In the genomic region with DNA sequence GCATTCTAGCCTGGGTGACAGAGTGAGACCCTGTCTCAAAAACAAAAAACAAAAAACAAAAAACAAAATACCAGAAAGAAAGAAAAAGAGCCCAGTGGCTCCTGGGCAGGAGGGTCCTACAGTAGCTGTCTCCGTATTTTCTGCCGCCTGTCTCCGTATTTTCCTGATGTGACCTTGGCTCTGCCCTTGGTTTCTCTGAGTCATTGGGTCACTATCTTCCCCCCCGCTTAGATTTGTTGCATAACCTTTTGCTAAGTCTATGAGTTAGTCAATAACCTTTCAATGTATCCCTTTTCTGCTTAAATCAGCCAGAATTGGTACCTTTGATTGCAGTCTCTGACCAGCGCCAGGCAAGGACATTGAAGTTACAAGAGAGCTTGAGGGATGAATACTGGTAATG, we compare ENCODE assay signal across 20 cellular contexts. TPM values are rescaled to one million over a fixed set of nuclear protein-coding genes. Genes with fewer than 3 reads are reported as not detected.
DNase-seq lines count a peak whose midpoint lies in the region; ATAC-seq, FAIRE-seq and TF ChIP-seq lines count a peak whose summit lies in the region.
"Had no signal": no experiment of that assay in that cellular context is flagged by ENCODE, and none has a peak within 500 bp of the region (broad histone marks: within the 10 kb centered on the region; RNA-seq: fewer than 3 reads in every experiment).

No MANE protein-coding gene starts in this region.

- CTCF ChIA-PET in HepG2 (lab: Yijun Ruan, JAX; ENCODE audit: low intra/inter-chr PET ratio, low total read pairs), result no interaction called here

- peaks cover 48% of the 10 kb centered on the region for H3K4me1 ChIP-seq in HepG2 (ENCODE audit: insufficient read depth, low read length)
- no peaks in the 10 kb centered on the region for H3K4me1 ChIP-seq in right lobe of liver
- H3K4me1 ChIP-seq: HAP-1 had no signal

- TF ChIP-seq POLR2A in HepG2 (IDR thresholded peaks at IDR 0.05; ENCODE audit: insufficient read depth in 1 of 2, low read depth in 2 of 2, low read length in 2 of 2), result no peak
- no peak for TF ChIP-seq POLR2A in right lobe of liver (IDR thresholded peaks at IDR 0.05)

- intact Hi-C loops in HepG2 (cut with micrococcal nuclease; ENCODE audit: unreplicated experiment) (no loop called here), right lobe of liver (cut with DNase I) (no loop called here)

- H3K27ac ChIP-seq in HepG2 (ENCODE audit: extremely low read length, insufficient read depth, low read length) (no peak overlapping the region), right lobe of liver (no peak overlapping the region)
- H3K27ac ChIP-seq: C4-2B had no signal

- H3K4me3 ChIP-seq in HepG2 (replicated peaks in 1 of 3; ENCODE audit: insufficient read depth in 1 of 3, low read depth in 2 of 3, low read length in 3 of 3) (no peak overlapping the region), right lobe of liver (no peak overlapping the region)
- H3K4me3 ChIP-seq: HAP-1 had no signal

- WGBS in HepG2 (ENCODE audit: low lambda C conversion rate), result 37% methylated on average over 5 of the region's 5 CpGs
- 70% methylated on average over 5 of the region's 5 CpGs for WGBS in right lobe of liver (ENCODE audit: insufficient coverage, low coverage, low lambda C conversion rate, missing lambda C conversion rate)

- H3K9me3 Mint-ChIP-seq in activated T-helper 17 cell treated with anti-CD3 and anti-CD28 coated beads, Interleukin-2, amount 50 U/mL, for 72 hours, result no peaks in the 10 kb centered on the region
- no peaks in the 10 kb centered on the region for H3K9me3 Mint-ChIP-seq in naive thymus-derived CD8-positive, alpha-beta T cell
- H3K9me3 Mint-ChIP-seq: CD8-positive, alpha-beta memory T cell; HFFc6 had no signal

- peaks cover 0 to 5% of the 10 kb centered on the region in 2 experiments; a peak in 2 of 5 replicates for H3K27me3 ChIP-seq in HepG2 (ENCODE audit: control insufficient read depth in 1 of 2, insufficient read depth in 2 of 2, low read length in 2 of 2)
- no peaks in the 10 kb centered on the region for H3K27me3 ChIP-seq in right lobe of liver
- H3K27me3 ChIP-seq: BE2C had no signal

- peaks cover 78% of the 10 kb centered on the region for H3K36me3 Mint-ChIP-seq in activated T-helper 17 cell treated with anti-CD3 and anti-CD28 coated beads, Interleukin-2, amount 50 U/mL, for 72 hours (ENCODE audit: low read depth)
- H3K36me3 Mint-ChIP-seq in naive thymus-derived CD8-positive, alpha-beta T cell, result peaks cover 0 to 83% (median 21%) of the 10 kb centered on the region in 3 donors

- H3K79me2 ChIP-seq in HepG2 (ENCODE audit: insufficient read depth, low read length), result no peaks in the 10 kb centered on the region

- no peaks in the 10 kb centered on the region for H4K20me1 ChIP-seq in HepG2 (ENCODE audit: insufficient read depth, low read length)

- DNase-seq in HepG2 (ENCODE audit: low spot score) (no peak), right lobe of liver (no peak), amniotic stem cell (lab: John Stamatoyannopoulos, UW) (no peak), SW480 (ENCODE audit: low spot score) (no peak)
- no peak for DNase-seq in naive thymus-derived CD8-positive, alpha-beta T cell
- DNase-seq: BE2C; Caco-2; CD8-positive, alpha-beta memory T cell; DND-41; GDM1; HFFc6 had no signal

- POLR2A ChIA-PET in HepG2 (lab: Yijun Ruan, JAX), result no interaction called here
- POLR2A ChIA-PET in naive thymus-derived CD8-positive, alpha-beta T cell (lab: Charles Lee), result interaction anchor here (0.6 kb wide), 1 partner anchor 10 kb away, joined by 4 read pairs; no protein-coding TSS in a partner anchor

- H3K9ac ChIP-seq in HepG2 (ENCODE audit: insufficient read depth, low read depth, low read length), result no peak overlapping the region

- H3K4me2 ChIP-seq in HepG2 (ENCODE audit: low read depth, low read length), result no peak overlapping the region

- FAIRE-seq in HepG2 (lab: Jason Lieb, UNC), result no peak
- FAIRE-seq: A204.1, GM12892, GM19239, H1, HTR-8/SVneo had no signal

- TF ChIP-seq CTCF in HepG2 (CRISPR knock-in tag; IDR thresholded peaks at IDR 0.05) (no peak), right lobe of liver (IDR thresholded peaks at IDR 0.05) (no peak)

- H3K27me3 Mint-ChIP-seq in activated T-helper 17 cell treated with anti-CD3 and anti-CD28 coated beads, Interleukin-2, amount 50 U/mL, for 72 hours, result no peaks in the 10 kb centered on the region
- no peaks in the 10 kb centered on the region for H3K27me3 Mint-ChIP-seq in naive thymus-derived CD8-positive, alpha-beta T cell
- H3K27me3 Mint-ChIP-seq: CD8-positive, alpha-beta memory T cell had no signal

- no peaks in the 10 kb centered on the region for H3K4me1 Mint-ChIP-seq in activated T-helper 17 cell treated with anti-CD3 and anti-CD28 coated beads, Interleukin-2, amount 50 U/mL, for 72 hours
- H3K4me1 Mint-ChIP-seq in naive thymus-derived CD8-positive, alpha-beta T cell, result peaks cover 0 to 3% (median under 1%) of the 10 kb centered on the region in 4 donors

- BruUV-seq in HepG2 (replicated peaks; lab: Mats Ljungman, UMichigan), result no TSS peak

- ATAC-seq in HepG2 (no peak), right lobe of liver (no peak), HG03571 (IDR thresholded peaks at IDR 0.05; ENCODE audit: unreplicated experiment) (no peak)
- ATAC-seq in activated T-helper 17 cell treated with anti-CD3 and anti-CD28 coated beads, Interleukin-2, amount 50 U/mL, for 72 hours (replicated peaks), result no peak
- no peak for ATAC-seq in naive thymus-derived CD8-positive, alpha-beta T cell

- no peak for TF ChIP-seq EP300 in HepG2 (IDR thresholded peaks at IDR 0.05; ENCODE audit: low read depth in 2 of 2, low read length in 2 of 2)
- TF ChIP-seq EP300 in HepG2 (CRISPR knock-in tag; IDR thresholded peaks at IDR 0.05; ENCODE audit: borderline replicate concordance), result no peak

- H3K4me3 Mint-ChIP-seq in activated T-helper 17 cell treated with anti-CD3 and anti-CD28 coated beads, Interleukin-2, amount 50 U/mL, for 72 hours, result no peak overlapping the region
- no peak overlapping the region for H3K4me3 Mint-ChIP-seq in naive thymus-derived CD8-positive, alpha-beta T cell
- H3K4me3 Mint-ChIP-seq: CD8-positive, alpha-beta memory T cell; HFFc6 had no signal

- peak overlapping the region; percentile 44 for H3K27ac Mint-ChIP-seq in activated T-helper 17 cell treated with anti-CD3 and anti-CD28 coated beads, Interleukin-2, amount 50 U/mL, for 72 hours
- peak overlapping the region in 6 of 10 donors; percentile 8 to 79 (median 34) for H3K27ac Mint-ChIP-seq in naive thymus-derived CD8-positive, alpha-beta T cell
- H3K27ac Mint-ChIP-seq: HFFc6 had no signal

- H3K36me3 ChIP-seq in HepG2 (replicated peaks in 1 of 2; ENCODE audit: control insufficient read depth in 1 of 2, insufficient read depth in 2 of 2, low read length in 2 of 2) (no peaks in the 10 kb centered on the region), right lobe of liver (no peaks in the 10 kb centered on the region)
- H3K36me3 ChIP-seq: BE2C, HAP-1 had no signal

- H3K9me3 ChIP-seq in HepG2 (ENCODE audit: low read length), result no peaks in the 10 kb centered on the region
- no peaks in the 10 kb centered on the region for H3K9me3 ChIP-seq in right lobe of liver
- H3K9me3 ChIP-seq: BE2C, Caco-2, HAP-1 had no signal

- TF ChIP-seq RAD21 in HepG2 (CRISPR knock-in tag; IDR thresholded peaks at IDR 0.05), result no peak

- in situ Hi-C loops in HepG2 (cut with HindIII; ENCODE audit: extremely low pct_ligation_motif_present, low pct_unique_long_range_greater_than_20kb), result no loop called here

- H2AFZ ChIP-seq in HepG2 (ENCODE audit: low read length), result no peak overlapping the region

RNA-seq across cellular contexts. Expression of a gene that starts 36.9 kb away (rescaled TPM):
- 28.0 and 28.3 TPM in 2 replicates for total RNA-seq in HepG2 (2016; rRNA removed; fragmentation: Illumina TruSeq; extraction: Trizol)
- 7.9 and 8.3 TPM in 2 replicates for total RNA-seq in HepG2 (2016; cell fraction: cytosol; rRNA removed; fragmentation: Illumina TruSeq; extraction: Trizol; ENCODE audit: low read depth)
- 28.6 and 31.1 TPM in 2 replicates for total RNA-seq in HepG2 (2016; cell fraction: insoluble cytoplasmic fraction; rRNA removed; fragmentation: Illumina TruSeq; extraction: Trizol)
- total RNA-seq in HepG2 (2016; cell fraction: membrane; rRNA removed; fragmentation: Illumina TruSeq; extraction: Trizol), result 24.4 and 27.4 TPM in 2 replicates
- 27.4 and 28.9 TPM in 2 replicates for total RNA-seq in HepG2 (2016; cell fraction: nucleus; rRNA removed; fragmentation: Illumina TruSeq; extraction: Trizol)
- polyA plus RNA-seq in HepG2 (2011; rRNA removed), result 13.4 and 16.2 TPM in 2 replicates
- 3.8 and 6.1 TPM in 2 replicates for polyA plus RNA-seq in HepG2 (2011; cell fraction: cytosol; rRNA removed)
- polyA plus RNA-seq in HepG2 (2011; cell fraction: nucleus; rRNA removed), result 21.4 and 24.6 TPM in 2 replicates
- 12.6 and 13.8 TPM in 2 replicates for polyA plus RNA-seq in HepG2 (2012)
- polyA plus RNA-seq in HepG2 (2016; cell fraction: cytosol; fragmentation: Illumina TruSeq; extraction: Trizol; ENCODE audit: low read depth), result 4.5 and 6.2 TPM in 2 replicates
- 23.5 and 29.2 TPM in 2 replicates for polyA plus RNA-seq in HepG2 (2016; cell fraction: insoluble cytoplasmic fraction; fragmentation: Illumina TruSeq; extraction: Trizol; ENCODE audit: low read depth)
- polyA plus RNA-seq in HepG2 (2016; cell fraction: membrane; fragmentation: Illumina TruSeq; extraction: Trizol; ENCODE audit: low read depth), result 13.9 and 15.0 TPM in 2 replicates
- polyA plus RNA-seq in HepG2 (2016; cell fraction: nucleus; fragmentation: Illumina TruSeq; extraction: Trizol; ENCODE audit: insufficient read depth, low read depth), result 57.5 and 58.5 TPM in 2 replicates
- polyA minus RNA-seq in HepG2 (2011; rRNA and poly(A)+ RNA removed; ENCODE audit: low replicate concordance), result 10.3 and 37.9 TPM in 2 replicates
- polyA minus RNA-seq in HepG2 (2011; cell fraction: cytosol; rRNA and poly(A)+ RNA removed), result 5.1 and 7.9 TPM in 2 replicates
- polyA minus RNA-seq in HepG2 (2011; cell fraction: nucleus; rRNA and poly(A)+ RNA removed), result 8.7 and 9.5 TPM in 2 replicates
- total RNA-seq in right lobe of liver, result 1 to 10 TPM; 7.1 to 9.4 (median 8.7) TPM
- 10 to 100 TPM; 24.1 to 33.9 TPM for total RNA-seq in activated T-helper 17 cell treated with anti-CD3 and anti-CD28 coated beads, Interleukin-2, amount 50 U/mL, for 72 hours
- 10 to 100 TPM; 48.6 to 51.0 TPM for total RNA-seq in naive thymus-derived CD8-positive, alpha-beta T cell
- 10 to 100 TPM; 15.6 to 18.3 (median 16.6) TPM for polyA plus RNA-seq in naive thymus-derived CD8-positive, alpha-beta T cell

RNA-seq across cellular contexts. Expression of a gene that starts 37.3 kb away (rescaled TPM):
- total RNA-seq in HepG2 (2016; rRNA removed; fragmentation: Illumina TruSeq; extraction: Trizol) (41.4 and 59.3 TPM in 2 replicates), right lobe of liver (10 to 100 TPM; 31.2 to 47.9 (median 43.2) TPM)
- total RNA-seq in HepG2 (2016; cell fraction: cytosol; rRNA removed; fragmentation: Illumina TruSeq; extraction: Trizol; ENCODE audit: low read depth), result 25.6 and 28.7 TPM in 2 replicates
- total RNA-seq in HepG2 (2016; cell fraction: insoluble cytoplasmic fraction; rRNA removed; fragmentation: Illumina TruSeq; extraction: Trizol), result 38.6 and 66.1 TPM in 2 replicates
- total RNA-seq in HepG2 (2016; cell fraction: membrane; rRNA removed; fragmentation: Illumina TruSeq; extraction: Trizol), result 33.6 and 39.9 TPM in 2 replicates
- 60.7 and 77.4 TPM in 2 replicates for total RNA-seq in HepG2 (2016; cell fraction: nucleus; rRNA removed; fragmentation: Illumina TruSeq; extraction: Trizol)
- 59.0 and 65.2 TPM in 2 replicates for polyA plus RNA-seq in HepG2 (2011; rRNA removed)
- polyA plus RNA-seq in HepG2 (2011; cell fraction: cytosol; rRNA removed), result 34.0 and 50.7 TPM in 2 replicates
- polyA plus RNA-seq in HepG2 (2011; cell fraction: nucleus; rRNA removed), result 63.2 and 65.1 TPM in 2 replicates
- 36.4 and 42.5 TPM in 2 replicates for polyA plus RNA-seq in HepG2 (2012)
- 37.6 and 45.6 TPM in 2 replicates for polyA plus RNA-seq in HepG2 (2016; cell fraction: cytosol; fragmentation: Illumina TruSeq; extraction: Trizol; ENCODE audit: low read depth)
- 43.9 and 63.4 TPM in 2 replicates for polyA plus RNA-seq in HepG2 (2016; cell fraction: insoluble cytoplasmic fraction; fragmentation: Illumina TruSeq; extraction: Trizol; ENCODE audit: low read depth)
- polyA plus RNA-seq in HepG2 (2016; cell fraction: membrane; fragmentation: Illumina TruSeq; extraction: Trizol; ENCODE audit: low read depth), result 36.3 and 44.4 TPM in 2 replicates
- 159 and 169 TPM in 2 replicates for polyA plus RNA-seq in HepG2 (2016; cell fraction: nucleus; fragmentation: Illumina TruSeq; extraction: Trizol; ENCODE audit: insufficient read depth, low read depth)
- 21.7 and 35.4 TPM in 2 replicates for polyA minus RNA-seq in HepG2 (2011; rRNA and poly(A)+ RNA removed; ENCODE audit: low replicate concordance)
- polyA minus RNA-seq in HepG2 (2011; cell fraction: cytosol; rRNA and poly(A)+ RNA removed), result 22.2 and 22.9 TPM in 2 replicates
- polyA minus RNA-seq in HepG2 (2011; cell fraction: nucleus; rRNA and poly(A)+ RNA removed), result 54.3 and 57.7 TPM in 2 replicates
- 10 to 100 TPM; 58.3 to 69.6 TPM for total RNA-seq in activated T-helper 17 cell treated with anti-CD3 and anti-CD28 coated beads, Interleukin-2, amount 50 U/mL, for 72 hours
- total RNA-seq in naive thymus-derived CD8-positive, alpha-beta T cell, result 10 to 100 TPM; 83.5 to 86.7 TPM
- 10 to 100 TPM; 56.5 to 74.1 (median 57.5) TPM for polyA plus RNA-seq in naive thymus-derived CD8-positive, alpha-beta T cell

RNA-seq across cellular contexts. Expression of a gene that starts 54.5 kb away (rescaled TPM):
- 20.1 and 34.8 TPM in 2 replicates for total RNA-seq in HepG2 (2016; rRNA removed; fragmentation: Illumina TruSeq; extraction: Trizol)
- total RNA-seq in HepG2 (2016; cell fraction: cytosol; rRNA removed; fragmentation: Illumina TruSeq; extraction: Trizol; ENCODE audit: low read depth), result 12.8 and 14.6 TPM in 2 replicates
- 20.9 and 31.1 TPM in 2 replicates for total RNA-seq in HepG2 (2016; cell fraction: insoluble cytoplasmic fraction; rRNA removed; fragmentation: Illumina TruSeq; extraction: Trizol)
- total RNA-seq in HepG2 (2016; cell fraction: membrane; rRNA removed; fragmentation: Illumina TruSeq; extraction: Trizol), result 16.8 and 16.9 TPM in 2 replicates
- total RNA-seq in HepG2 (2016; cell fraction: nucleus; rRNA removed; fragmentation: Illumina TruSeq; extraction: Trizol), result 20.4 and 22.7 TPM in 2 replicates
- polyA plus RNA-seq in HepG2 (2011; rRNA removed), result 15.5 and 18.4 TPM in 2 replicates
- 11.2 and 12.3 TPM in 2 replicates for polyA plus RNA-seq in HepG2 (2011; cell fraction: cytosol; rRNA removed)
- polyA plus RNA-seq in HepG2 (2011; cell fraction: nucleus; rRNA removed), result 20.2 and 22.4 TPM in 2 replicates
- polyA plus RNA-seq in HepG2 (2012), result 15.6 and 16.6 TPM in 2 replicates
- 1.8 TPM in 2 replicates for polyA plus RNA-seq in HepG2 (2016; cell fraction: cytosol; fragmentation: Illumina TruSeq; extraction: Trizol; ENCODE audit: low read depth)
- 29.3 and 33.3 TPM in 2 replicates for polyA plus RNA-seq in HepG2 (2016; cell fraction: insoluble cytoplasmic fraction; fragmentation: Illumina TruSeq; extraction: Trizol; ENCODE audit: low read depth)
- 7.2 TPM in 2 replicates for polyA plus RNA-seq in HepG2 (2016; cell fraction: membrane; fragmentation: Illumina TruSeq; extraction: Trizol; ENCODE audit: low read depth)
- 46.3 and 53.5 TPM in 2 replicates for polyA plus RNA-seq in HepG2 (2016; cell fraction: nucleus; fragmentation: Illumina TruSeq; extraction: Trizol; ENCODE audit: insufficient read depth, low read depth)
- 44.5 and 49.7 TPM in 2 replicates for polyA minus RNA-seq in HepG2 (2011; rRNA and poly(A)+ RNA removed; ENCODE audit: low replicate concordance)
- polyA minus RNA-seq in HepG2 (2011; cell fraction: cytosol; rRNA and poly(A)+ RNA removed), result 17.9 and 18.8 TPM in 2 replicates
- 14.9 and 15.3 TPM in 2 replicates for polyA minus RNA-seq in HepG2 (2011; cell fraction: nucleus; rRNA and poly(A)+ RNA removed)
- 1 to 10 TPM; 6.4 to 10.0 (median 7.2) TPM for total RNA-seq in right lobe of liver
- 10 to 100 TPM; 16.2 to 43.8 TPM for total RNA-seq in activated T-helper 17 cell treated with anti-CD3 and anti-CD28 coated beads, Interleukin-2, amount 50 U/mL, for 72 hours
- 10 to 100 TPM; 11.8 to 12.4 TPM for total RNA-seq in naive thymus-derived CD8-positive, alpha-beta T cell
- under 1 TPM; 0.52 to 0.82 (median 0.56) TPM for polyA plus RNA-seq in naive thymus-derived CD8-positive, alpha-beta T cell
